In genomic region chr14:23445773-23446172, GRCh38 we compare ENCODE assay signal across 1 cellular context.
TF ChIP-seq lines count a peak whose summit lies in the region.

No MANE protein-coding gene starts in this region.

TF ChIP-seq in HepG2, 621 proteins besides CTCF, POLR2A, EP300 and RAD21:
- TF ChIP-seq MYPOP (CRISPR knock-in tag; IDR thresholded peaks at IDR 0.05) (no peak), MZF1 (CRISPR knock-in tag; IDR thresholded peaks at IDR 0.05; ENCODE audit: borderline replicate concordance) (no peak), SIN3A (IDR thresholded peaks at IDR 0.05; ENCODE audit: borderline replicate concordance, low read depth, low read length) (0 out of 2 replicates have a peak, but pooled peaks have one; percentile 11), ZNF503 (CRISPR knock-in tag; IDR thresholded peaks at IDR 0.05) (no peak), REL (CRISPR knock-in tag; conservative IDR thresholded peaks at IDR 0.05) (no peak)
TF ChIP-seq in HepG2: peak in this region for 1.
